24 cellular contexts compared by ENCODE assay signal in genomic region chr14:58950555-58950954, GRCh38.
A peak's percentile ranks its signal among the peaks of the same experiment; 100 is the strongest.
DNase-seq lines count a peak whose midpoint lies in the region; ATAC-seq, FAIRE-seq and TF ChIP-seq lines count a peak whose summit lies in the region.
"Had no signal": no experiment of that assay in that cellular context is flagged by ENCODE, and none has a peak within 500 bp of the region (broad histone marks: within the 10 kb centered on the region; RNA-seq: fewer than 3 reads in every experiment).

No MANE protein-coding gene starts in this region.

- H4K20me1 ChIP-seq in HepG2 (ENCODE audit: insufficient read depth, low read length), result no peaks in the 10 kb centered on the region
- H4K20me1 ChIP-seq: BLaER1 treated with 17β-estradiol and CSF1 and Interleukin-3, amounts not matched to agents 10 nM and 100 nM had no signal

- FAIRE-seq in HepG2 (lab: Jason Lieb, UNC), result no peak
- FAIRE-seq: A549, D721Med, GM12878, GM12892, GM18507 had no signal

- H3K4me1 ChIP-seq in HepG2 (ENCODE audit: insufficient read depth, low read length) (no peaks in the 10 kb centered on the region), right lobe of liver (no peaks in the 10 kb centered on the region), HEK293 (ENCODE audit: control insufficient read depth, insufficient read depth, low read length) (no peaks in the 10 kb centered on the region)
- H3K4me1 ChIP-seq: A549, Caco-2 had no signal

- H3K27ac ChIP-seq in HepG2 (ENCODE audit: extremely low read length, insufficient read depth, low read length) (no peak overlapping the region), right lobe of liver (no peak overlapping the region), HEK293 (ENCODE audit: extremely low read depth, low read depth, low read length) (no peak overlapping the region)
- H3K27ac ChIP-seq: 22Rv1; A549; BLaER1 treated with 17β-estradiol and CSF1 and Interleukin-3, amounts not matched to agents 10 nM and 100 nM; C4-2B had no signal

- H3K9ac ChIP-seq in HepG2 (ENCODE audit: insufficient read depth, low read depth, low read length), result no peak overlapping the region
- H3K9ac ChIP-seq: BLaER1 treated with 17β-estradiol and CSF1 and Interleukin-3, amounts not matched to agents 10 nM and 100 nM had no signal

- ATAC-seq in HepG2 (no peak), right lobe of liver (no peak)
- ATAC-seq: A549; CD8-positive, alpha-beta T cell; GM12878 had no signal

- intact Hi-C loops in HepG2 (cut with micrococcal nuclease; ENCODE audit: unreplicated experiment) (no loop called here), right lobe of liver (cut with DNase I) (no loop called here)

- no peaks in the 10 kb centered on the region for H3K27me3 ChIP-seq in HepG2 (ENCODE audit: control insufficient read depth in 1 of 2, insufficient read depth in 2 of 2, low read length in 2 of 2)
- no peaks in the 10 kb centered on the region for H3K27me3 ChIP-seq in right lobe of liver
- H3K27me3 ChIP-seq: BLaER1 treated with 17β-estradiol and CSF1 and Interleukin-3, amounts not matched to agents 10 nM and 100 nM had no signal

- no TSS peak for BruUV-seq in HepG2 (replicated peaks; lab: Mats Ljungman, UMichigan)

- H3K79me2 ChIP-seq in HepG2 (ENCODE audit: insufficient read depth, low read length), result no peaks in the 10 kb centered on the region

- no peak overlapping the region for H2AFZ ChIP-seq in HepG2 (ENCODE audit: low read length)

- CTCF ChIA-PET in HepG2 (lab: Yijun Ruan, JAX; ENCODE audit: low intra/inter-chr PET ratio, low total read pairs) (no interaction called here), HEK293 (lab: Yijun Ruan, JAX) (interaction anchor here (1.0 to 1.3 kb wide), 2 partner anchors 11 to 311 kb away, joined by 3 to 6 read pairs; no protein-coding TSS in a partner anchor)

- H3K36me3 ChIP-seq in HepG2 (replicated peaks in 1 of 2; ENCODE audit: control insufficient read depth in 1 of 2, insufficient read depth in 2 of 2, low read length in 2 of 2) (no peaks in the 10 kb centered on the region), right lobe of liver (no peaks in the 10 kb centered on the region), HEK293 (ENCODE audit: control insufficient read depth in 2 of 2, insufficient read depth in 1 of 2, low read length in 2 of 2) (no peaks in the 10 kb centered on the region)
- H3K36me3 ChIP-seq: BLaER1 treated with 17β-estradiol and CSF1 and Interleukin-3, amounts not matched to agents 10 nM and 100 nM had no signal

- H3K4me3 ChIP-seq in HepG2 (replicated peaks in 1 of 3; ENCODE audit: insufficient read depth in 1 of 3, low read depth in 2 of 3, low read length in 3 of 3) (no peak overlapping the region), right lobe of liver (no peak overlapping the region), HEK293 (ENCODE audit: low read depth, low read length) (no peak overlapping the region)
- H3K4me3 ChIP-seq: A549; BLaER1 treated with 17β-estradiol and CSF1 and Interleukin-3, amounts not matched to agents 10 nM and 100 nM; GM12878 had no signal

- TF ChIP-seq EP300 in HepG2 (IDR thresholded peaks at IDR 0.05; ENCODE audit: low read depth in 2 of 2, low read length in 2 of 2) (no peak), HepG2 (CRISPR knock-in tag; IDR thresholded peaks at IDR 0.05; ENCODE audit: borderline replicate concordance) (no peak)

- WGBS in HepG2 (ENCODE audit: low lambda C conversion rate), result 2% methylated on average over 1 of the region's 1 CpG
- WGBS in right lobe of liver (ENCODE audit: insufficient coverage, low coverage, low lambda C conversion rate, missing lambda C conversion rate), result 14% methylated on average over 1 of the region's 1 CpG

- no peak overlapping the region for H3K4me2 ChIP-seq in HepG2 (ENCODE audit: low read depth, low read length)
- H3K4me2 ChIP-seq: A549; BLaER1 treated with 17β-estradiol and CSF1 and Interleukin-3, amounts not matched to agents 10 nM and 100 nM had no signal

- in situ Hi-C loops in HepG2 (cut with HindIII; ENCODE audit: extremely low pct_ligation_motif_present, low pct_unique_long_range_greater_than_20kb), result no loop called here

- DNase-seq in DMS53 (lab: John Stamatoyannopoulos, UW) (peak; percentile 1), DMS53 treated with DMSO at 0.1 percent for 48 hours (lab: John Stamatoyannopoulos, UW; ENCODE audit: unreplicated experiment) (no peak), HepG2 (ENCODE audit: low spot score) (no peak), right lobe of liver (no peak), NCI-H82 treated with DMSO at 0.1 percent for 48 hours (lab: John Stamatoyannopoulos, UW; ENCODE audit: unreplicated experiment) (no peak), DMS153 (lab: John Stamatoyannopoulos, UW) (no peak)
- DNase-seq: AML-193; Caco-2; Calu3; CD4-positive, alpha-beta T cell; CD8-positive, alpha-beta T cell; DMS79; DND-41; EL; GDM1 had no signal

- TF ChIP-seq CTCF in HepG2 (CRISPR knock-in tag; IDR thresholded peaks at IDR 0.05) (no peak), right lobe of liver (IDR thresholded peaks at IDR 0.05) (no peak), HEK293 (tag by site-specific recombination; IDR thresholded peaks at IDR 0.05) (no peak)

- no peak for TF ChIP-seq POLR2A in HepG2 (IDR thresholded peaks at IDR 0.05; ENCODE audit: insufficient read depth in 1 of 2, low read depth in 2 of 2, low read length in 2 of 2)
- no peak for TF ChIP-seq POLR2A in right lobe of liver (IDR thresholded peaks at IDR 0.05)

- POLR2A ChIA-PET in HepG2 (lab: Yijun Ruan, JAX), result no interaction called here
- POLR2A ChIA-PET in HEK293 (lab: Yijun Ruan, JAX), result no interaction called here

- TF ChIP-seq RAD21 in HepG2 (CRISPR knock-in tag; IDR thresholded peaks at IDR 0.05), result no peak

- H3K9me3 ChIP-seq in HepG2 (ENCODE audit: low read length) (no peaks in the 10 kb centered on the region), right lobe of liver (no peaks in the 10 kb centered on the region), HEK293 (ENCODE audit: control insufficient read depth, insufficient read depth, low read depth, low read length) (no peaks in the 10 kb centered on the region; the same call in 1 of the 2 replicates)

TF ChIP-seq in HepG2, 621 proteins besides CTCF, POLR2A, EP300 and RAD21:
- peak; percentile 68; the same call in 1 of the 2 replicates for TF ChIP-seq ZNF317 (CRISPR knock-in tag; IDR thresholded peaks at IDR 0.05)
- no peak for TF ChIP-seq MXD3 (CRISPR knock-in tag; IDR thresholded peaks at IDR 0.05)
- TF ChIP-seq ZNF569 (CRISPR knock-in tag; IDR thresholded peaks at IDR 0.05; ENCODE audit: borderline replicate concordance), result no peak
- TF ChIP-seq ZNF792 (CRISPR knock-in tag; IDR thresholded peaks at IDR 0.05), result no peak
- no peak for TF ChIP-seq PCBP2 (optimal IDR thresholded peaks at IDR 0.05; ENCODE audit: low read depth, low read length, poor library complexity, severe bottlenecking)
TF ChIP-seq in HepG2: peak in this region for 1.

TF ChIP-seq in HEK293, 187 proteins besides CTCF, POLR2A, EP300 and RAD21:
- TF ChIP-seq HOXD13 (CRISPR knock-in tag; IDR thresholded peaks at IDR 0.05; ENCODE audit: borderline replicate concordance), result no peak
- no peak for TF ChIP-seq ZNF114 (tag by site-specific recombination; IDR thresholded peaks at IDR 0.05)
- no peak for TF ChIP-seq YY1 (tag by site-specific recombination; IDR thresholded peaks at IDR 0.05)
- no peak for TF ChIP-seq ZNF843 (tag by site-specific recombination; IDR thresholded peaks at IDR 0.05)
- TF ChIP-seq REPIN1 (tag by site-specific recombination; IDR thresholded peaks at IDR 0.05; ENCODE audit: low read depth), result no peak
- no peak for TF ChIP-seq SALL2 (tag by site-specific recombination; IDR thresholded peaks at IDR 0.05; ENCODE audit: borderline replicate concordance)
- no peak for TF ChIP-seq ZNF157 (tag by site-specific recombination; IDR thresholded peaks at IDR 0.05)
- no peak for TF ChIP-seq SP7 (tag by site-specific recombination; IDR thresholded peaks at IDR 0.05)
- TF ChIP-seq ZNF792 (tag by site-specific recombination; IDR thresholded peaks at IDR 0.05), result no peak
- no peak for TF ChIP-seq EGR2 (tag by site-specific recombination; IDR thresholded peaks at IDR 0.05; ENCODE audit: low read depth)
- peak; percentile 53 for TF ChIP-seq SETDB1 (IDR thresholded peaks at IDR 0.05; ENCODE audit: insufficient read length, low read length)
- no peak for TF ChIP-seq ZNF223 (tag by site-specific recombination; IDR thresholded peaks at IDR 0.05)
- TF ChIP-seq TRIM28 (IDR thresholded peaks at IDR 0.05; ENCODE audit: borderline replicate concordance, low read length), result 0 out of 2 replicates have a peak, but pooled peaks have one; percentile 43
- no peak for TF ChIP-seq ZNF510 (tag by site-specific recombination; IDR thresholded peaks at IDR 0.05; ENCODE audit: insufficient replicate concordance)
- no peak for TF ChIP-seq REST (tag by site-specific recombination; IDR thresholded peaks at IDR 0.05)
